ENCODE assay signal across 14 cellular contexts in genomic region chr13:98350746-98351330, GRCh38.
DNase-seq lines count a peak whose midpoint lies in the region; ATAC-seq and TF ChIP-seq lines count a peak whose summit lies in the region.
"Had no signal": no experiment of that assay in that cellular context is flagged by ENCODE, and none has a peak within 500 bp of the region (broad histone marks: within the 10 kb centered on the region; RNA-seq: fewer than 3 reads in every experiment).

No MANE protein-coding gene starts in this region.

- TF ChIP-seq EP300 in stomach (IDR thresholded peaks at IDR 0.05) = no peak

- H3K36me3 ChIP-seq in HEK293 (ENCODE audit: control insufficient read depth in 2 of 2, insufficient read depth in 1 of 2, low read length in 2 of 2) (no peaks in the 10 kb centered on the region), colonic mucosa (no peaks in the 10 kb centered on the region), stomach (no peaks in the 10 kb centered on the region)
- H3K36me3 ChIP-seq in CD8-positive, alpha-beta memory T cell (ENCODE audit: insufficient read depth, low read length) = no peaks in the 10 kb centered on the region

- no peak overlapping the region for H3K4me3 ChIP-seq in HEK293 (ENCODE audit: low read depth, low read length)
- H3K4me3 ChIP-seq in colonic mucosa = no peak overlapping the region
- no peak overlapping the region for H3K4me3 ChIP-seq in CD8-positive, alpha-beta memory T cell (ENCODE audit: low read length)
- no peak overlapping the region for H3K4me3 ChIP-seq in stomach
- H3K4me3 ChIP-seq: BLaER1 treated with 17β-estradiol and CSF1 and Interleukin-3, amounts not matched to agents 10 nM and 100 nM had no signal

- DNase-seq in colonic mucosa = peak; percentile 19
- DNase-seq in left colon = no peak
- no peak for DNase-seq in progenitor cell of endocrine pancreas (ENCODE audit: low spot score, unreplicated experiment)
- DNase-seq in NCI-H1436 (lab: John Stamatoyannopoulos, UW) = no peak
- no peak for DNase-seq in CD8-positive, alpha-beta memory T cell
- no peak for DNase-seq in stomach
- DNase-seq: DMS79, NCI-H1417 treated with DMSO at 0.1 percent for 48 hours, NCI-H2029 treated with DMSO at 0.1 percent for 48 hours, NCI-H2171, NCI-H526 had no signal

- no peaks in the 10 kb centered on the region for H3K9me3 Mint-ChIP-seq in progenitor cell of endocrine pancreas (ENCODE audit: low read depth)
- no peaks in the 10 kb centered on the region for H3K9me3 Mint-ChIP-seq in CD8-positive, alpha-beta memory T cell

- H3K36me3 Mint-ChIP-seq in progenitor cell of endocrine pancreas (ENCODE audit: insufficient read depth) = peaks cover 5% of the 10 kb centered on the region
- peaks cover 0 to 2% (median 0%) of the 10 kb centered on the region in 3 donors for H3K36me3 Mint-ChIP-seq in CD8-positive, alpha-beta memory T cell

- H3K27me3 ChIP-seq in colonic mucosa (no peaks in the 10 kb centered on the region), stomach (no peaks in the 10 kb centered on the region)
- no peaks in the 10 kb centered on the region for H3K27me3 ChIP-seq in CD8-positive, alpha-beta memory T cell (ENCODE audit: insufficient read depth, low read length, poor library complexity, severe bottlenecking)
- H3K27me3 ChIP-seq: BLaER1 treated with 17β-estradiol and CSF1 and Interleukin-3, amounts not matched to agents 10 nM and 100 nM had no signal

- POLR2A ChIA-PET in HEK293 (lab: Yijun Ruan, JAX) = no interaction called here
- POLR2A ChIA-PET in CD8-positive, alpha-beta memory T cell (lab: Charles Lee) = no interaction called here

- H3K4me1 ChIP-seq in HEK293 (ENCODE audit: control insufficient read depth, insufficient read depth, low read length) = no peaks in the 10 kb centered on the region
- H3K4me1 ChIP-seq in colonic mucosa = no peaks in the 10 kb centered on the region
- no peaks in the 10 kb centered on the region for H3K4me1 ChIP-seq in CD8-positive, alpha-beta memory T cell (ENCODE audit: insufficient read depth, low read length)
- peaks cover 0 to 5% (median 0%) of the 10 kb centered on the region in 4 donors for H3K4me1 ChIP-seq in stomach

- ATAC-seq in left colon = peak; percentile 60

- no peaks in the 10 kb centered on the region for H3K4me1 Mint-ChIP-seq in progenitor cell of endocrine pancreas (ENCODE audit: low read depth)
- H3K4me1 Mint-ChIP-seq in CD8-positive, alpha-beta memory T cell = no peaks in the 10 kb centered on the region

- H3K27ac Mint-ChIP-seq in progenitor cell of endocrine pancreas = peak overlapping the region; percentile 84
- no peak overlapping the region for H3K27ac Mint-ChIP-seq in CD8-positive, alpha-beta memory T cell

- H3K27ac ChIP-seq in HEK293 (ENCODE audit: extremely low read depth, low read depth, low read length) = no peak overlapping the region
- H3K27ac ChIP-seq in colonic mucosa = no peak overlapping the region
- no peak overlapping the region for H3K27ac ChIP-seq in CD8-positive, alpha-beta memory T cell (ENCODE audit: low read depth, low read length)
- no peak overlapping the region for H3K27ac ChIP-seq in stomach
- H3K27ac ChIP-seq: BLaER1 treated with 17β-estradiol and CSF1 and Interleukin-3, amounts not matched to agents 10 nM and 100 nM; KMS-11 had no signal

- H3K4me3 Mint-ChIP-seq in progenitor cell of endocrine pancreas (ENCODE audit: low read depth) = no peak overlapping the region
- no peak overlapping the region for H3K4me3 Mint-ChIP-seq in CD8-positive, alpha-beta memory T cell

- 85 to 90% (median 89%) methylated on average over 9 of the region's 9 CpGs for WGBS in stomach, 5 donors

- TF ChIP-seq CTCF in HEK293 (tag by site-specific recombination; IDR thresholded peaks at IDR 0.05) (no peak), colonic mucosa (IDR thresholded peaks at IDR 0.05) (no peak), progenitor cell of endocrine pancreas (IDR thresholded peaks at IDR 0.05; ENCODE audit: unreplicated experiment) (no peak), stomach (IDR thresholded peaks at IDR 0.05) (no peak)

- no peaks in the 10 kb centered on the region for H3K27me3 Mint-ChIP-seq in progenitor cell of endocrine pancreas
- peaks cover 3 to 6% of the 10 kb centered on the region in 2 donors for H3K27me3 Mint-ChIP-seq in CD8-positive, alpha-beta memory T cell

- intact Hi-C loops in colonic mucosa (cut with DNase I) = no loop called here
- intact Hi-C loops in left colon (cut with DNase I, micrococcal nuclease) = no loop called here
- intact Hi-C loops in stomach (cut with DNase I; ENCODE audit: low total_unique reads) = no loop called here

- no peak overlapping the region for H3K9ac ChIP-seq in colonic mucosa (ENCODE audit: low read depth in 2 of 2, low read length in 2 of 2)
- H3K9ac ChIP-seq: BLaER1 treated with 17β-estradiol and CSF1 and Interleukin-3, amounts not matched to agents 10 nM and 100 nM; KMS-11 had no signal

- H3K9me3 ChIP-seq in HEK293 (ENCODE audit: control insufficient read depth, insufficient read depth, low read depth, low read length) (no peaks in the 10 kb centered on the region), colonic mucosa (no peaks in the 10 kb centered on the region), stomach (no peaks in the 10 kb centered on the region)
- no peaks in the 10 kb centered on the region for H3K9me3 ChIP-seq in CD8-positive, alpha-beta memory T cell (ENCODE audit: low read length)

- CTCF ChIA-PET in HEK293 (lab: Yijun Ruan, JAX) = no interaction called here
- CTCF ChIA-PET in CD8-positive, alpha-beta memory T cell (lab: Charles Lee) = interaction anchor here (0.6 kb wide), 1 partner anchor 465 kb away, joined by 3 read pairs; no protein-coding TSS in a partner anchor

- no peak for TF ChIP-seq POLR2A in stomach (IDR thresholded peaks at IDR 0.05)

TF ChIP-seq in HEK293, 187 proteins besides CTCF, POLR2A, EP300 and RAD21:
- TF ChIP-seq ZNF529 (tag by site-specific recombination; IDR thresholded peaks at IDR 0.05; ENCODE audit: insufficient replicate concordance) (no peak), ELK4 (IDR thresholded peaks at IDR 0.05; ENCODE audit: borderline replicate concordance, low read depth, low read length) (no peak), ZNF394 (tag by site-specific recombination; IDR thresholded peaks at IDR 0.05; ENCODE audit: borderline replicate concordance) (no peak), ZNF112 (tag by site-specific recombination; IDR thresholded peaks at IDR 0.05) (no peak), KLF9 (tag by site-specific recombination; IDR thresholded peaks at IDR 0.05; ENCODE audit: low read depth) (no peak), IKZF3 (tag by site-specific recombination; IDR thresholded peaks at IDR 0.05) (no peak), ZNF266 (tag by site-specific recombination; IDR thresholded peaks at IDR 0.05; ENCODE audit: low read depth) (peak; percentile 95)
